9 cellular contexts compared by ENCODE assay signal in genomic region chr9:76136986-76137385, GRCh38.
A peak's percentile ranks its signal among the peaks of the same experiment; 100 is the strongest.
DNase-seq lines count a peak whose midpoint lies in the region; ATAC-seq and TF ChIP-seq lines count a peak whose summit lies in the region.
"Had no signal": no experiment of that assay in that cellular context is flagged by ENCODE, and none has a peak within 500 bp of the region (broad histone marks: within the 10 kb centered on the region; RNA-seq: fewer than 3 reads in every experiment).

No MANE protein-coding gene starts in this region.

- H3K79me1 ChIP-seq in mesendoderm (ENCODE audit: low read length): no peaks in the 10 kb centered on the region

- no peak overlapping the region for H3K9ac ChIP-seq in mesendoderm (ENCODE audit: low read length)

- H4K8ac ChIP-seq in mesendoderm (ENCODE audit: low read depth, low read length): no peak overlapping the region

- DNase-seq in DMS53 (lab: John Stamatoyannopoulos, UW) (peak; percentile 47), HT-29 (ENCODE audit: low spot score) (peak; percentile 10), brain microvascular endothelial cell (peak; percentile 65), mesendoderm (peak; percentile 81), KBM-7 (no peak)
- DNase-seq in central memory CD4-positive, alpha-beta T cell: no peak
- DNase-seq: posterior cingulate gyrus had no signal

- no peak overlapping the region for H4K5ac ChIP-seq in mesendoderm (ENCODE audit: low read length)

- no peak overlapping the region for H2BK15ac ChIP-seq in mesendoderm (replicated peaks; ENCODE audit: low read depth)

- no peak overlapping the region for H3K27ac ChIP-seq in brain microvascular endothelial cell
- no peak overlapping the region for H3K27ac ChIP-seq in mesendoderm (ENCODE audit: low read depth, low read length)

- no CpG with 5 or more reads among the region's 1 CpG for WGBS in mesendoderm (ENCODE audit: extremely low coverage, insufficient coverage, low lambda C conversion rate)

- H3K36me3 ChIP-seq in brain microvascular endothelial cell (replicated peaks) (no peaks in the 10 kb centered on the region), mesendoderm (ENCODE audit: control insufficient read depth, insufficient read depth, low read length) (no peaks in the 10 kb centered on the region)

- H3K4me3 ChIP-seq in brain microvascular endothelial cell (ENCODE audit: low read depth, low read length) (no peak overlapping the region), mesendoderm (ENCODE audit: low read length) (no peak overlapping the region)

- ATAC-seq in HG03520 (IDR thresholded peaks at IDR 0.05; ENCODE audit: unreplicated experiment): no peak
- no peak for ATAC-seq in GM21447 (IDR thresholded peaks at IDR 0.05; ENCODE audit: unreplicated experiment)

- H2AK5ac ChIP-seq in mesendoderm (ENCODE audit: low read length): no peak overlapping the region

- H3K23ac ChIP-seq in mesendoderm (ENCODE audit: low read length): no peak overlapping the region

- no peak overlapping the region for H3K4me2 ChIP-seq in mesendoderm (ENCODE audit: low read length)

- no peak overlapping the region for H3K56ac ChIP-seq in mesendoderm (ENCODE audit: low read length)

- no peaks in the 10 kb centered on the region for H3K27me3 ChIP-seq in brain microvascular endothelial cell (replicated peaks)
- no peaks in the 10 kb centered on the region for H3K27me3 ChIP-seq in mesendoderm (ENCODE audit: insufficient read depth, low read length, poor library complexity)

- in situ Hi-C loops in brain microvascular endothelial cell (cut with HindIII; ENCODE audit: low pct_ligation_motif_present, low sequenced_read_pairs) (no loop called here), KBM-7 (cut with MboI; ENCODE audit: low pct_unique_long_range_greater_than_20kb, low sequenced_read_pairs) (no loop called here)

- no peak for TF ChIP-seq CTCF in brain microvascular endothelial cell (IDR thresholded peaks at IDR 0.05; ENCODE audit: low read depth, low read length, missing control alignments)

- no peaks in the 10 kb centered on the region for H3K79me2 ChIP-seq in mesendoderm (ENCODE audit: control insufficient read depth, insufficient read depth, low read length)

- no peak overlapping the region for H3K18ac ChIP-seq in mesendoderm (ENCODE audit: low read length)

- no peaks in the 10 kb centered on the region for H3K4me1 ChIP-seq in mesendoderm (ENCODE audit: control insufficient read depth, low read depth, low read length)

- H2BK120ac ChIP-seq in mesendoderm (ENCODE audit: low read depth, low read length): no peak overlapping the region

- H2BK5ac ChIP-seq in mesendoderm (ENCODE audit: low read length): no peak overlapping the region

- no peak overlapping the region for H3K4ac ChIP-seq in mesendoderm (ENCODE audit: low read depth, low read length)

Comparison
In these comparisons a context has a peak if more than half of its experiments do, and no peak if none do; other contexts are left out.
1. DNase-seq: peak in DMS53 (single experiment), HT-29 (single experiment), brain microvascular endothelial cell (single experiment) and mesendoderm (single experiment); none in KBM-7 (single experiment) and central memory CD4-positive, alpha-beta T cell (single experiment).